ENCODE assay signal across 29 cellular contexts in the genomic region with DNA sequence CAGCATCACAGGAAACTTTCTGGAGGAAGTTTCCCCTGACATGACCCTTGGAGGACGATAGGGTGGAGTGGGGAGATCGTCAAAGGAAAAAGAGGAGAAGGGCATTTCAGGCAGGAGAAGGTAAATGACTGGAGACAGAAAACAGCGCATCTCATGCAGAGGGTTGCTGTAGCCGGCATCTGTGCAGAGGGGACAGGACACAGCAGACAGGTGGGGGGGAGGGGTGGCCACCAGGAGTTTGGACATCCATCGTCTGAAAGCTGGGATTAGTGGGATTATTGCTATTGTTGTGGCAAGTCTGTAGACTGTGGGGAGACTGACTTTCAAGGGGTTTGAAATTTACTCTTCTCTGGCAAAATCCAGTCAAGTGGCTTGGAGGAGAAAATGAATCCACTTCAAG.
"Had no signal": no experiment of that assay in that cellular context is flagged by ENCODE, and none has a peak within 500 bp of the region (broad histone marks: within the 10 kb centered on the region; RNA-seq: fewer than 3 reads in every experiment).

No MANE protein-coding gene starts in this region.

- H3K27ac ChIP-seq: left lung, lower lobe of right lung, pancreas, prostate gland, skin epidermis, stomach, testis, thyroid gland, transverse colon, upper lobe of right lung had no signal

- H3K27ac Mint-ChIP-seq: immature natural killer cell, naive B cell, natural killer cell, nephron progenitor cell had no signal

- H3K36me3 ChIP-seq: left lung, lower lobe of right lung, pancreas, prostate gland, stomach, thyroid gland, transverse colon, upper lobe of right lung had no signal

- H3K4me3 ChIP-seq: left lung, lower lobe of right lung, pancreas, prostate gland, skin epidermis, stomach, testis, thyroid gland, transverse colon, upper lobe of right lung had no signal

- DNase-seq: hypothalamus; immature natural killer cell; kidney; left colon; left lung; lower lobe of right lung; mammary epithelial cell; mesenchymal stem cell; naive B cell; natural killer cell; nephron progenitor cell; pancreas; posterior cingulate gyrus; retina; right cardiac atrium; stimulated activated CD4-positive, alpha-beta T cell treated with anti-CD3 and anti-CD28 coated beads, Interleukin-12 subunit alpha, Interleukin-12 subunit beta, amount 100 ng/mL, for 4 hours; stimulated activated CD4-positive, alpha-beta T cell treated with anti-CD3 and anti-CD28 coated beads, Interleukin-15, amount 100 ng/mL, for 24 hours; stimulated activated CD4-positive, alpha-beta T cell treated with anti-CD3 and anti-CD28 coated beads, Interleukin-2, amount 100 ng/mL, for 24 hours; stimulated activated CD4-positive, alpha-beta T cell treated with anti-CD3 and anti-CD28 coated beads, Interleukin-4, amount 100 ng/mL, for 1 hour; stimulated activated naive B cell treated with anti-CD40 and anti-IgM and Interleukin-4, amounts not matched to agents 10 μg/mL and 1 μg/mL and 100 μg/mL, for 72 hours; stimulated activated naive CD8-positive, alpha-beta T cell treated with anti-CD3 and anti-CD28 coated beads, Interleukin-15, Interleukin-2, amounts not matched to agents 100 U/mL and 50 U/mL, for 24 hours; stomach; testis; thyroid gland; transverse colon; upper lobe of right lung had no signal

- H3K4me1 Mint-ChIP-seq: immature natural killer cell, naive B cell, natural killer cell, nephron progenitor cell had no signal

- H3K36me3 Mint-ChIP-seq: immature natural killer cell; naive B cell; natural killer cell; stimulated activated naive B cell treated with anti-CD40 and anti-IgM and Interleukin-4, amounts not matched to agents 10 μg/mL and 1 μg/mL and 100 μg/mL, for 72 hours had no signal

- H3K4me3 Mint-ChIP-seq: immature natural killer cell; naive B cell; natural killer cell; nephron progenitor cell; stimulated activated naive B cell treated with anti-CD40 and anti-IgM and Interleukin-4, amounts not matched to agents 10 μg/mL and 1 μg/mL and 100 μg/mL, for 72 hours had no signal

- H3K9me3 ChIP-seq: left lung, lower lobe of right lung, pancreas, prostate gland, stomach, testis, thyroid gland, transverse colon, upper lobe of right lung had no signal

- H3K4me1 ChIP-seq: left lung, lower lobe of right lung, pancreas, prostate gland, stomach, testis, thyroid gland, transverse colon, upper lobe of right lung had no signal

- H3K9me3 Mint-ChIP-seq: immature natural killer cell, nephron progenitor cell had no signal

- ATAC-seq: left colon; left lung; lower lobe of right lung; natural killer cell; pancreas; right cardiac atrium; sciatic nerve; stimulated activated naive B cell treated with anti-CD40 and anti-IgM and Interleukin-4, amounts not matched to agents 10 μg/mL and 1 μg/mL and 100 μg/mL, for 72 hours; stimulated activated naive CD8-positive, alpha-beta T cell treated with anti-CD3 and anti-CD28 coated beads, Interleukin-15, Interleukin-2, amounts not matched to agents 100 U/mL and 50 U/mL, for 24 hours; upper lobe of right lung had no signal

- H3K27me3 ChIP-seq: left lung, pancreas, stomach, testis, thyroid gland, transverse colon, upper lobe of right lung had no signal
